Comparison of ENCODE assay signal across 1 cellular context in genomic region chr17:80296221-80296620, GRCh38.
TF ChIP-seq lines count a peak whose summit lies in the region.

No MANE protein-coding gene starts in this region.

TF ChIP-seq in IMR-90, 13 proteins besides CTCF, POLR2A, EP300 and RAD21:
- TF ChIP-seq NFE2L2 (IDR thresholded peaks at IDR 0.05; ENCODE audit: low read depth, low read length) (no peak), MXI1 (IDR thresholded peaks at IDR 0.05; ENCODE audit: borderline replicate concordance, low read depth, low read length) (no peak), SMC3 (IDR thresholded peaks at IDR 0.05; ENCODE audit: low read depth, low read length) (no peak), FOS (IDR thresholded peaks at IDR 0.05; ENCODE audit: low read depth, low read length) (no peak), USF2 (IDR thresholded peaks at IDR 0.05; ENCODE audit: low read depth, low read length) (no peak)
